1 cellular context compared by ENCODE assay signal in genomic region chr7:44131173-44132009, GRCh38.
A peak's percentile ranks its signal among the peaks of the same experiment; 100 is the strongest.
TF ChIP-seq lines count a peak whose summit lies in the region.

No MANE protein-coding gene starts in this region.

TF ChIP-seq in H1, 55 proteins besides CTCF, POLR2A, EP300 and RAD21:
- no peak for TF ChIP-seq SAP30 (IDR thresholded peaks at IDR 0.05; ENCODE audit: insufficient read depth, insufficient replicate concordance, low read length)
- TF ChIP-seq FOSL1 (IDR thresholded peaks at IDR 0.05; ENCODE audit: insufficient read depth, low read depth, low read length): no peak
- no peak for TF ChIP-seq GTF2F1 (IDR thresholded peaks at IDR 0.05; ENCODE audit: borderline replicate concordance, low read depth, low read length)
- TF ChIP-seq, protein P1, sequence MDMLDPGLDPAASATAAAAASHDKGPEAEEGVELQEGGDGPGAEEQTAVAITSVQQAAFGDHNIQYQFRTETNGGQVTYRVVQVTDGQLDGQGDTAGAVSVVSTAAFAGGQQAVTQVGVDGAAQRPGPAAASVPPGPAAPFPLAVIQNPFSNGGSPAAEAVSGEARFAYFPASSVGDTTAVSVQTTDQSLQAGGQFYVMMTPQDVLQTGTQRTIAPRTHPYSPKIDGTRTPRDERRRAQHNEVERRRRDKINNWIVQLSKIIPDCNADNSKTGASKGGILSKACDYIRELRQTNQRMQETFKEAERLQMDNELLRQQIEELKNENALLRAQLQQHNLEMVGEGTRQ (IDR thresholded peaks at IDR 0.05; ENCODE audit: low read length): peak; percentile 23; the same call in 1 of the 2 replicates
- no peak for TF ChIP-seq RNF2 (IDR thresholded peaks at IDR 0.05; ENCODE audit: borderline replicate concordance, low read depth, low read length, missing control alignments, poor library complexity, severe bottlenecking)
